17 cellular contexts compared by ENCODE assay signal in genomic region chr2:200104015-200104414, GRCh38.
DNase-seq lines count a peak whose midpoint lies in the region; ATAC-seq, FAIRE-seq and TF ChIP-seq lines count a peak whose summit lies in the region.
"Had no signal": no experiment of that assay in that cellular context is flagged by ENCODE, and none has a peak within 500 bp of the region (broad histone marks: within the 10 kb centered on the region; RNA-seq: fewer than 3 reads in every experiment).

No MANE protein-coding gene starts in this region.

- DNase-seq in ELF-1 (ENCODE audit: low read depth, low spot score): peak; percentile 34
- peak; percentile 15 for DNase-seq in MG63
- DNase-seq in astrocyte of the spinal cord (ENCODE audit: low read depth, low spot score): peak; percentile 54
- peak; percentile 88 for DNase-seq in islet precursor cell
- DNase-seq in kidney: no peak
- no peak for DNase-seq in effector CD4-positive, alpha-beta T cell
- DNase-seq: activated CD8-positive, alpha-beta memory T cell treated with anti-CD3 and anti-CD28 coated beads, Interleukin-2, amount 50 U/mL, for 48 hours; activated naive CD4-positive, alpha-beta T cell; aorta; dorsolateral prefrontal cortex; Karpas-422; NK-92 treated with Interleukin-12 subunit alpha and Interleukin-12 subunit beta, amount 100 ng/mL, for 24 hours; ovary; testis had no signal

- H3K4me3 ChIP-seq in MG63 (no peak overlapping the region), astrocyte of the spinal cord (ENCODE audit: low read depth, low read length) (no peak overlapping the region), kidney (ENCODE audit: low read length in 2 of 2) (no peak overlapping the region)
- H3K4me3 ChIP-seq: dorsolateral prefrontal cortex, ovary, testis had no signal

- no peak overlapping the region for H3K27ac ChIP-seq in kidney (ENCODE audit: low read depth in 2 of 2, low read length in 2 of 2)
- H3K27ac ChIP-seq: dorsolateral prefrontal cortex, ovary, testis had no signal

- no peak for FAIRE-seq in kidney (lab: Jason Lieb, UNC)
- FAIRE-seq: GM18507 had no signal

- no peaks in the 10 kb centered on the region for H3K4me1 ChIP-seq in kidney (ENCODE audit: control insufficient read depth in 1 of 2, insufficient read depth in 1 of 2, low read depth in 1 of 2, low read length in 2 of 2)
- H3K4me1 ChIP-seq: testis had no signal

- no peak for TF ChIP-seq CTCF in astrocyte of the spinal cord (IDR thresholded peaks at IDR 0.05; ENCODE audit: low read depth, low read length)
- no peak for TF ChIP-seq CTCF in kidney (IDR thresholded peaks at IDR 0.05; ENCODE audit: borderline replicate concordance, extremely low read depth, insufficient read depth)

- H3K36me3 ChIP-seq in MG63: no peaks in the 10 kb centered on the region
- no peaks in the 10 kb centered on the region for H3K36me3 ChIP-seq in kidney (ENCODE audit: control insufficient read depth in 1 of 2, insufficient read depth in 2 of 2, low read length in 2 of 2)
- H3K36me3 ChIP-seq: ovary had no signal

- H3K27me3 ChIP-seq in MG63: no peaks in the 10 kb centered on the region
- H3K27me3 ChIP-seq: dorsolateral prefrontal cortex, ovary, testis had no signal

- intact Hi-C loops in kidney (cut with DNase I): no loop called here

- H3K9me3 ChIP-seq in MG63 (no peaks in the 10 kb centered on the region), kidney (ENCODE audit: control insufficient read depth in 1 of 2, low read length in 2 of 2) (no peaks in the 10 kb centered on the region)
- H3K9me3 ChIP-seq: ovary, testis had no signal

- ATAC-seq in HG03439 (IDR thresholded peaks at IDR 0.05; ENCODE audit: unreplicated experiment) (no peak), HG03280 (IDR thresholded peaks at IDR 0.05; ENCODE audit: unreplicated experiment) (no peak)

- H3K9ac ChIP-seq in kidney (ENCODE audit: low read length in 2 of 2): no peak overlapping the region

- in situ Hi-C loops in astrocyte of the spinal cord (cut with HindIII; ENCODE audit: low sequenced_read_pairs): no loop called here

Comparison
In these comparisons a context has a peak if more than half of its experiments do, and no peak if none do; other contexts are left out.
1. DNase-seq: peak in ELF-1 (single experiment), MG63 (single experiment), astrocyte of the spinal cord (single experiment) and islet precursor cell (single experiment); none in kidney (single experiment) and effector CD4-positive, alpha-beta T cell (single experiment).